Comparison of ENCODE assay signal across 11 cellular contexts in the genomic region with DNA sequence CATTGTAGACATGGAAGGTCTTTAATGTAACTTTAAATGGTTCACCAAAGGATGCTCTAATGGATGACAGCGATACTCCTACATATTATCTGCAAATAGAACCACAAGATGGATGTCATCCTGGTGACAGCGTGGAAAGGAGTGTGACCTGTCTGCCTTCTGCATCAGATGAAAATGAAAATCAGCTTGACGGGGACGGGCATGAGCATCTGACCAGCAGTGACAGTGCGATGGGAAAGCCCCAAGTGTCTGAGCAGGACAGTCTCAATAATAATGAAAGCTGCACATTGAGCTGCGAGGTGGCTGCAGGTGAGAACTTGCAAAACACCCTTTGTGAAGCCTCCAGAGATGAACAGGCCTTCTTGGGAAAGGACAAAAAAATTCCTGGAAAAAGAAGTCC. TPM values are rescaled to one million over a fixed set of nuclear protein-coding genes. Genes with fewer than 3 reads are reported as not detected.
A peak's percentile ranks its signal among the peaks of the same experiment; 100 is the strongest.
DNase-seq lines count a peak whose midpoint lies in the region; ATAC-seq and TF ChIP-seq lines count a peak whose summit lies in the region.
"Had no signal": no experiment of that assay in that cellular context is flagged by ENCODE, and none has a peak within 500 bp of the region (broad histone marks: within the 10 kb centered on the region; RNA-seq: fewer than 3 reads in every experiment).

No MANE protein-coding gene starts in this region.

- no peak overlapping the region for H3K4me3 Mint-ChIP-seq in activated CD4-positive, alpha-beta T cell treated with anti-CD3 and anti-CD28 coated beads for 36 hours
- H3K4me3 Mint-ChIP-seq in activated CD4-positive, alpha-beta T cell treated with anti-CD3 and anti-CD28 coated beads, Interleukin-2, amount 10 ng/mL, durations not matched to agents 24 days and 14 days = no peak overlapping the region

- peak; percentile 40 for DNase-seq in activated CD4-positive, alpha-beta T cell treated with anti-CD3 and anti-CD28 coated beads for 36 hours
- no peak for DNase-seq in activated CD4-positive, alpha-beta T cell treated with anti-CD3 and anti-CD28 coated beads, Interleukin-2, amount 10 ng/mL, durations not matched to agents 24 days and 14 days
- DNase-seq in mucosa of descending colon (peak in 1 of 3 donors; percentile 25), foreskin fibroblast (no peak), psoas muscle (no peak), NCI-H2227 (lab: John Stamatoyannopoulos, UW; ENCODE audit: unreplicated experiment) (no peak)
- DNase-seq: lower lobe of right lung, NCI-H1436 had no signal

- peak; percentile 69 for ATAC-seq in activated CD4-positive, alpha-beta T cell treated with anti-CD3 and anti-CD28 coated beads for 36 hours
- ATAC-seq in GM21360 (IDR thresholded peaks at IDR 0.05; ENCODE audit: unreplicated experiment) = peak; percentile 97
- ATAC-seq in HG03095 (IDR thresholded peaks at IDR 0.05; ENCODE audit: unreplicated experiment) = peak; percentile 98
- ATAC-seq in mucosa of descending colon = peak; percentile 22
- ATAC-seq in psoas muscle = no peak
- ATAC-seq: lower lobe of right lung had no signal

- peaks cover 55% of the 10 kb centered on the region for H3K4me1 Mint-ChIP-seq in activated CD4-positive, alpha-beta T cell treated with anti-CD3 and anti-CD28 coated beads for 36 hours
- H3K4me1 Mint-ChIP-seq in activated CD4-positive, alpha-beta T cell treated with anti-CD3 and anti-CD28 coated beads, Interleukin-2, amount 10 ng/mL, durations not matched to agents 24 days and 14 days = peaks cover 8% of the 10 kb centered on the region

- H3K4me1 ChIP-seq in mucosa of descending colon (ENCODE audit: low read depth) (peaks cover 42% of the 10 kb centered on the region), psoas muscle (peaks cover 21% of the 10 kb centered on the region)

- no peaks in the 10 kb centered on the region for H3K9me3 ChIP-seq in mucosa of descending colon
- H3K9me3 ChIP-seq in psoas muscle = no peaks in the 10 kb centered on the region
- H3K9me3 ChIP-seq: lower lobe of right lung had no signal

- peaks cover 2% of the 10 kb centered on the region for H3K9me3 Mint-ChIP-seq in activated CD4-positive, alpha-beta T cell treated with anti-CD3 and anti-CD28 coated beads for 36 hours (ENCODE audit: low read depth)
- no peaks in the 10 kb centered on the region for H3K9me3 Mint-ChIP-seq in activated CD4-positive, alpha-beta T cell treated with anti-CD3 and anti-CD28 coated beads, Interleukin-2, amount 10 ng/mL, durations not matched to agents 24 days and 14 days

- no peaks in the 10 kb centered on the region for H3K36me3 ChIP-seq in mucosa of descending colon (ENCODE audit: low read depth)
- H3K36me3 ChIP-seq in psoas muscle (ENCODE audit: insufficient read depth in 1 of 2, low read depth in 1 of 2) = peaks cover 0 to 35% of the 10 kb centered on the region in 2 donors

- H3K27me3 ChIP-seq in psoas muscle (ENCODE audit: insufficient read depth in 3 of 3, low read length in 2 of 3) = no peaks in the 10 kb centered on the region

- H3K27ac Mint-ChIP-seq in activated CD4-positive, alpha-beta T cell treated with anti-CD3 and anti-CD28 coated beads for 36 hours = peak overlapping the region; percentile 59
- H3K27ac Mint-ChIP-seq in activated CD4-positive, alpha-beta T cell treated with anti-CD3 and anti-CD28 coated beads, Interleukin-2, amount 10 ng/mL, durations not matched to agents 24 days and 14 days = no peak overlapping the region

- intact Hi-C loops in activated CD4-positive, alpha-beta T cell treated with anti-CD3 and anti-CD28 coated beads for 36 hours (cut with DNase I, micrococcal nuclease) = no loop called here
- intact Hi-C loops in activated CD4-positive, alpha-beta T cell treated with anti-CD3 and anti-CD28 coated beads, Interleukin-2, amount 10 ng/mL, durations not matched to agents 24 days and 14 days (cut with micrococcal nuclease) = no loop called here
- intact Hi-C loops in mucosa of descending colon (cut with DNase I, micrococcal nuclease) = no loop called here
- intact Hi-C loops in psoas muscle (cut with DNase I) = no loop called here

- 92 to 98% (median 94%) methylated on average over 6 of the region's 6 CpGs for WGBS in psoas muscle, 3 donors

- peaks cover 36% of the 10 kb centered on the region for H3K36me3 Mint-ChIP-seq in activated CD4-positive, alpha-beta T cell treated with anti-CD3 and anti-CD28 coated beads for 36 hours (ENCODE audit: low read depth)
- peaks cover 29% of the 10 kb centered on the region for H3K36me3 Mint-ChIP-seq in activated CD4-positive, alpha-beta T cell treated with anti-CD3 and anti-CD28 coated beads, Interleukin-2, amount 10 ng/mL, durations not matched to agents 24 days and 14 days (ENCODE audit: low read depth)

- CTCF ChIA-PET in activated CD4-positive, alpha-beta T cell treated with anti-CD3 and anti-CD28 coated beads for 36 hours (lab: Charles Lee) = interaction anchor here (0.7 to 1.2 kb wide), 3 partner anchors 10 to 25 kb away, joined by 3 to 4 read pairs (median 4); a partner anchor contains a TSS

- H3K27me3 Mint-ChIP-seq in activated CD4-positive, alpha-beta T cell treated with anti-CD3 and anti-CD28 coated beads for 36 hours = no peaks in the 10 kb centered on the region
- H3K27me3 Mint-ChIP-seq in activated CD4-positive, alpha-beta T cell treated with anti-CD3 and anti-CD28 coated beads, Interleukin-2, amount 10 ng/mL, durations not matched to agents 24 days and 14 days = no peaks in the 10 kb centered on the region

- POLR2A ChIA-PET in activated CD4-positive, alpha-beta T cell treated with anti-CD3 and anti-CD28 coated beads for 36 hours (lab: Charles Lee) = interaction anchor here (0.6 kb wide), 1 partner anchor 20 kb away, joined by 3 read pairs; no protein-coding TSS in a partner anchor

- no peak overlapping the region for H3K27ac ChIP-seq in psoas muscle
- H3K27ac ChIP-seq: epithelial cell of prostate, lower lobe of right lung had no signal

- TF ChIP-seq CTCF in mucosa of descending colon (IDR thresholded peaks at IDR 0.05) = no peak
- TF ChIP-seq CTCF in foreskin fibroblast (IDR thresholded peaks at IDR 0.05; ENCODE audit: low read depth, low read length) = no peak
- TF ChIP-seq CTCF in psoas muscle (IDR thresholded peaks at IDR 0.05) = no peak

- no peak overlapping the region for H3K4me3 ChIP-seq in mucosa of descending colon
- no peak overlapping the region for H3K4me3 ChIP-seq in foreskin fibroblast (ENCODE audit: low read depth in 1 of 2, low read length in 2 of 2)
- H3K4me3 ChIP-seq in psoas muscle = no peak overlapping the region
- H3K4me3 ChIP-seq: lower lobe of right lung had no signal

RNA-seq across cellular contexts. Expression of a gene that starts 25.2 kb away (rescaled TPM):
- total RNA-seq in activated CD4-positive, alpha-beta T cell treated with anti-CD3 and anti-CD28 coated beads for 36 hours = 10 to 100 TPM; 23.6 to 24.2 TPM
- total RNA-seq in activated CD4-positive, alpha-beta T cell treated with anti-CD3 and anti-CD28 coated beads, Interleukin-2, amount 10 ng/mL, durations not matched to agents 24 days and 14 days = 26.4 and 28.5 TPM in 2 replicates
- total RNA-seq in mucosa of descending colon (10 to 100 TPM; 31.6 to 47.7 (median 44.6) TPM), psoas muscle (10 to 100 TPM; 17.3 to 64.8 (median 30.9) TPM)
- 10 to 100 TPM in 2 of 3 donors, 1 to 10 TPM in 1; 9.7 to 56.7 (median 15.9) TPM for polyA plus RNA-seq in psoas muscle

RNA-seq across cellular contexts. Expression of a gene that starts 25.4 kb away (rescaled TPM):
- 10 to 100 TPM; 14.1 to 17.3 TPM for total RNA-seq in activated CD4-positive, alpha-beta T cell treated with anti-CD3 and anti-CD28 coated beads for 36 hours
- total RNA-seq in activated CD4-positive, alpha-beta T cell treated with anti-CD3 and anti-CD28 coated beads, Interleukin-2, amount 10 ng/mL, durations not matched to agents 24 days and 14 days = 24.3 and 26.5 TPM in 2 replicates
- total RNA-seq in mucosa of descending colon (10 to 100 TPM; 10.3 to 12.9 (median 10.5) TPM), psoas muscle (10 to 100 TPM; 12.8 to 19.3 (median 15.0) TPM)
- 10 to 100 TPM; 20.1 to 39.0 (median 23.2) TPM for polyA plus RNA-seq in psoas muscle

Comparison
In these comparisons a context has a peak if more than half of its experiments do, and no peak if none do; other contexts are left out.
1. ATAC-seq: peak in activated CD4-positive, alpha-beta T cell treated with anti-CD3 and anti-CD28 coated beads for 36 hours (single experiment), GM21360 (single experiment), HG03095 (single experiment) and mucosa of descending colon (single experiment); none in psoas muscle (0 of 4).